ENCODE assay signal across 27 cellular contexts in the genomic region with DNA sequence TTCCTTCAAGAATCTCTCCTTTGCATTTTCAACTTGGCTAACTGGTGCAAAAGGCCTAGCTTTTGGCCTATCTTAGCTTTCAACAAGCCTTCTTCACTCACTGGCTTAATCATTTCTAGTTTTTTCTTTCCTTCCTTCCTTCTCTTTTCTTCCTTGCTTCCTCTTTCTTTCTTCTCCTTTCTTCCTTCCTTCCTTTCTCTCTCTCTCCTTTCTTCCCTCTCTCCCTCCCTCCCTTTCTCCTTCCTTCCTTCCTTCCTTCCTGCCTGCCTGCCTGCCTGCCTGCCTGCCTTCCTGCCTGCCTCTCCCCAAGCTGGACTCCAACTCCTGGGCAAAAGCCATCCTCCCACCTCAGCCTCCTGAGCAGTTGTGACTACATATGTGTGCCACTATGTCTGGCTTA.
"Had no signal": no experiment of that assay in that cellular context is flagged by ENCODE, and none has a peak within 500 bp of the region (broad histone marks: within the 10 kb centered on the region; RNA-seq: fewer than 3 reads in every experiment).

No MANE protein-coding gene starts in this region.

- ATAC-seq: psoas muscle; right cardiac atrium; right lobe of liver; stimulated activated effector memory CD8-positive, alpha-beta T cell treated with anti-CD3 and anti-CD28 coated beads, Interleukin-12 subunit alpha, Interleukin-12 subunit beta, amount 100 ng/mL, for 72 hours; stimulated activated naive B cell treated with anti-CD40 and anti-IgM and Interleukin-4, amounts not matched to agents 10 μg/mL and 1 μg/mL and 100 μg/mL, for 72 hours had no signal

- H3K36me3 ChIP-seq: neural progenitor cell, ovary, right lobe of liver, sigmoid colon, stomach, thoracic aorta, thyroid gland, tibial nerve, upper lobe of left lung, vagina had no signal

- H3K9ac ChIP-seq: neural progenitor cell, parathyroid adenoma had no signal

- H3K4me3 ChIP-seq: neural progenitor cell, ovary, psoas muscle, right lobe of liver, sigmoid colon, stomach, thoracic aorta, thyroid gland, tibial nerve, upper lobe of left lung, vagina had no signal

- DNase-seq: occipital lobe; ovary; posterior cingulate gyrus; psoas muscle; right cardiac atrium; right lobe of liver; sigmoid colon; small intestine; stimulated activated CD4-positive, alpha-beta T cell treated with anti-CD3 and anti-CD28 coated beads, Interleukin-15, amount 100 ng/mL, for 24 hours; stimulated activated CD4-positive, alpha-beta T cell treated with anti-CD3 and anti-CD28 coated beads, Interleukin-2, amount 100 ng/mL, for 24 hours; stimulated activated CD4-positive, alpha-beta T cell treated with anti-CD3 and anti-CD28 coated beads, Interleukin-2, amount 100 ng/mL, for 48 hours; stimulated activated CD4-positive, alpha-beta T cell treated with anti-CD3 and anti-CD28 coated beads, Interleukin-4, amount 100 ng/mL, for 24 hours; stimulated activated naive B cell treated with anti-CD40 and anti-IgM and Interleukin-4, amounts not matched to agents 10 μg/mL and 1 μg/mL and 100 μg/mL, for 72 hours; stimulated activated naive CD4-positive, alpha-beta T cell treated with Interleukin-2 at 50 U/mL for 16 hours; stomach; thyroid gland; trophoblast cell; upper lobe of left lung had no signal

- H3K79me2 ChIP-seq: parathyroid adenoma had no signal

- H3K4me2 ChIP-seq: neural progenitor cell had no signal

- H3K9me3 Mint-ChIP-seq: stimulated activated effector memory CD8-positive, alpha-beta T cell treated with anti-CD3 and anti-CD28 coated beads, Interleukin-12 subunit alpha, Interleukin-12 subunit beta, amount 100 ng/mL, for 72 hours; stimulated activated naive B cell treated with anti-CD40 and anti-IgM and Interleukin-4, amounts not matched to agents 10 μg/mL and 1 μg/mL and 100 μg/mL, for 72 hours; stimulated activated naive CD8-positive, alpha-beta T cell treated with anti-CD3 and anti-CD28 coated beads, Interleukin-15, Interleukin-2, amounts not matched to agents 100 ng/mL and 50 ng/mL, for 24 hours had no signal

- H3K4me1 Mint-ChIP-seq: stimulated activated effector memory CD8-positive, alpha-beta T cell treated with anti-CD3 and anti-CD28 coated beads, Interleukin-12 subunit alpha, Interleukin-12 subunit beta, amount 100 ng/mL, for 72 hours had no signal

- H3K27ac Mint-ChIP-seq: nephron; neural progenitor cell; progenitor cell of endocrine pancreas; stimulated activated effector memory CD8-positive, alpha-beta T cell treated with anti-CD3 and anti-CD28 coated beads, Interleukin-12 subunit alpha, Interleukin-12 subunit beta, amount 100 ng/mL, for 72 hours; stimulated activated naive B cell treated with anti-CD40 and anti-IgM and Interleukin-4, amounts not matched to agents 10 μg/mL and 1 μg/mL and 100 μg/mL, for 72 hours; stimulated activated naive CD8-positive, alpha-beta T cell treated with anti-CD3 and anti-CD28 coated beads, Interleukin-15, Interleukin-2, amounts not matched to agents 100 ng/mL and 50 ng/mL, for 24 hours had no signal

- H3K9me3 ChIP-seq: ovary, psoas muscle, right lobe of liver, sigmoid colon, stomach, thoracic aorta, thyroid gland, tibial nerve, upper lobe of left lung, vagina had no signal

- H3K4me3 Mint-ChIP-seq: nephron; neural progenitor cell; stimulated activated effector memory CD8-positive, alpha-beta T cell treated with anti-CD3 and anti-CD28 coated beads, Interleukin-12 subunit alpha, Interleukin-12 subunit beta, amount 100 ng/mL, for 72 hours; stimulated activated naive B cell treated with anti-CD40 and anti-IgM and Interleukin-4, amounts not matched to agents 10 μg/mL and 1 μg/mL and 100 μg/mL, for 72 hours; stimulated activated naive CD8-positive, alpha-beta T cell treated with anti-CD3 and anti-CD28 coated beads, Interleukin-15, Interleukin-2, amounts not matched to agents 100 ng/mL and 50 ng/mL, for 24 hours had no signal

- H3K4me1 ChIP-seq: psoas muscle, right lobe of liver, sigmoid colon, stomach, thyroid gland, upper lobe of left lung, vagina had no signal

- H3K27me3 ChIP-seq: neural progenitor cell, ovary, right lobe of liver, sigmoid colon, stomach, thyroid gland, tibial nerve, upper lobe of left lung, vagina had no signal

- H2AFZ ChIP-seq: neural progenitor cell, parathyroid adenoma had no signal

- H3K27me3 Mint-ChIP-seq: stimulated activated naive B cell treated with anti-CD40 and anti-IgM and Interleukin-4, amounts not matched to agents 10 μg/mL and 1 μg/mL and 100 μg/mL, for 72 hours; stimulated activated naive CD8-positive, alpha-beta T cell treated with anti-CD3 and anti-CD28 coated beads, Interleukin-15, Interleukin-2, amounts not matched to agents 100 ng/mL and 50 ng/mL, for 24 hours had no signal

- H3K27ac ChIP-seq: neural progenitor cell, ovary, parathyroid adenoma, psoas muscle, right lobe of liver, sigmoid colon, stomach, thoracic aorta, thyroid gland, tibial nerve, upper lobe of left lung, vagina had no signal

- H3K36me3 Mint-ChIP-seq: neural progenitor cell; stimulated activated effector memory CD8-positive, alpha-beta T cell treated with anti-CD3 and anti-CD28 coated beads, Interleukin-12 subunit alpha, Interleukin-12 subunit beta, amount 100 ng/mL, for 72 hours; stimulated activated naive B cell treated with anti-CD40 and anti-IgM and Interleukin-4, amounts not matched to agents 10 μg/mL and 1 μg/mL and 100 μg/mL, for 72 hours had no signal
